In genomic region chr22:23786261-23786710, GRCh38 we compare ENCODE assay signal across 6 cellular contexts. TPM values are rescaled to one million over a fixed set of nuclear protein-coding genes. Genes with fewer than 3 reads are reported as not detected.
DNase-seq lines count a peak whose midpoint lies in the region; ATAC-seq and TF ChIP-seq lines count a peak whose summit lies in the region.

No MANE protein-coding gene starts in this region.

- peaks cover 7% of the 10 kb centered on the region; the same call in 1 of the 2 replicates for H3F3A ChIP-seq in PC-9 (ENCODE audit: insufficient read depth, low read depth)

- H4K20me1 ChIP-seq in PC-9 (ENCODE audit: insufficient read depth) (peaks cover 39% of the 10 kb centered on the region), fibroblast of lung (ENCODE audit: control insufficient read depth, extremely low read depth, insufficient read depth, low read length) (no peaks in the 10 kb centered on the region)

- peak overlapping the region; percentile 94 for H3K27ac Mint-ChIP-seq in stimulated activated naive CD8-positive, alpha-beta T cell treated with anti-CD3 and anti-CD28 coated beads, Interleukin-15, Interleukin-2, amounts not matched to agents 100 ng/mL and 50 ng/mL, for 24 hours

- no peaks in the 10 kb centered on the region for H3K9me3 Mint-ChIP-seq in stimulated activated naive CD8-positive, alpha-beta T cell treated with anti-CD3 and anti-CD28 coated beads, Interleukin-15, Interleukin-2, amounts not matched to agents 100 ng/mL and 50 ng/mL, for 24 hours

- BruUV-seq in PC-9 (replicated peaks; lab: Mats Ljungman, UMichigan), result TSS peak; percentile 76

- H3K36me3 ChIP-seq in PC-9 (ENCODE audit: low read depth) (no peaks in the 10 kb centered on the region), fibroblast of lung (ENCODE audit: control insufficient read depth, insufficient read depth, low read length) (no peaks in the 10 kb centered on the region)

- H3K9me3 ChIP-seq in PC-9 (ENCODE audit: insufficient read depth, low read depth) (no peaks in the 10 kb centered on the region), fibroblast of lung (ENCODE audit: control insufficient read depth, insufficient read depth, low read depth, low read length) (no peaks in the 10 kb centered on the region)

- H3K9me2 ChIP-seq in PC-9 (ENCODE audit: insufficient read depth), result no peaks in the 10 kb centered on the region

- H3K27me3 Mint-ChIP-seq in stimulated activated naive CD8-positive, alpha-beta T cell treated with anti-CD3 and anti-CD28 coated beads, Interleukin-15, Interleukin-2, amounts not matched to agents 100 ng/mL and 50 ng/mL, for 24 hours, result no peaks in the 10 kb centered on the region

- ATAC-seq in GM18511 (IDR thresholded peaks at IDR 0.05; ENCODE audit: unreplicated experiment), result no peak

- H3K4me3 ChIP-seq in PC-9 (peak overlapping the region; percentile 68; the same call in 1 of the 2 replicates), fibroblast of lung (replicated peaks in 1 of 4; ENCODE audit: control extremely low read depth in 1 of 4, insufficient read depth in 1 of 4, low read depth in 3 of 4, low read length in 4 of 4) (peak overlapping the region; percentile 5 to 94 (median 50))

- peak overlapping the region; percentile 32 for H3K9ac ChIP-seq in fibroblast of lung (ENCODE audit: insufficient read depth, low read length)

- H3K4me1 ChIP-seq in PC-9 (replicated peaks; ENCODE audit: insufficient read depth) (peaks cover 33% of the 10 kb centered on the region), fibroblast of lung (ENCODE audit: control insufficient read depth, extremely low read depth, insufficient read depth, low read length) (peaks cover 11% of the 10 kb centered on the region)

- H3K27ac ChIP-seq in PC-9 (peak overlapping the region; percentile 88; the same call in 1 of the 2 replicates), fibroblast of lung (ENCODE audit: insufficient read depth, low read length) (peak overlapping the region; percentile 95)

- POLR2A ChIA-PET in PC-9 (lab: Charles Lee; ENCODE audit: unreplicated experiment), result no interaction called here

- CTCF ChIA-PET in PC-9 (lab: Charles Lee), result no interaction called here

- H3K4me2 ChIP-seq in PC-9 (peak overlapping the region; percentile 89), fibroblast of lung (ENCODE audit: extremely low read depth, insufficient read depth, low read length) (peak overlapping the region; percentile 90)

- DNase-seq in PC-9 (no peak), fibroblast of lung (ENCODE audit: low read depth in 2 of 2) (no peak), NCI-H226 (no peak), DMS79 treated with DMSO at 0.1 percent for 48 hours (lab: John Stamatoyannopoulos, UW) (no peak)

- intact Hi-C loops in PC-9 (cut with micrococcal nuclease; ENCODE audit: unreplicated experiment), result no loop called here

- H3K4me3 Mint-ChIP-seq in stimulated activated naive CD8-positive, alpha-beta T cell treated with anti-CD3 and anti-CD28 coated beads, Interleukin-15, Interleukin-2, amounts not matched to agents 100 ng/mL and 50 ng/mL, for 24 hours, result peak overlapping the region; percentile 92

- H2AFZ ChIP-seq in PC-9 (peak overlapping the region; percentile 75), fibroblast of lung (ENCODE audit: low read length) (peak overlapping the region; percentile 2)

- H3K27me3 ChIP-seq in PC-9 (ENCODE audit: insufficient read depth, low read depth), result no peaks in the 10 kb centered on the region
- H3K27me3 ChIP-seq in fibroblast of lung (ENCODE audit: control insufficient read depth, insufficient read depth, low read length), result no peaks in the 10 kb centered on the region

- peaks cover 39% of the 10 kb centered on the region for H3K79me2 ChIP-seq in PC-9 (ENCODE audit: low read depth)
- H3K79me2 ChIP-seq in fibroblast of lung (ENCODE audit: control insufficient read depth, insufficient read depth, low read length), result peaks cover 36% of the 10 kb centered on the region

- H3K4me1 Mint-ChIP-seq in stimulated activated naive CD8-positive, alpha-beta T cell treated with anti-CD3 and anti-CD28 coated beads, Interleukin-15, Interleukin-2, amounts not matched to agents 100 ng/mL and 50 ng/mL, for 24 hours (ENCODE audit: low read depth), result peaks cover 38% of the 10 kb centered on the region

- TF ChIP-seq CTCF in PC-9 (conservative IDR thresholded peaks at IDR 0.05) (no peak), fibroblast of lung (conservative IDR thresholded peaks at IDR 0.05 in 1 of 2, IDR thresholded peaks at IDR 0.05 in 1 of 2; ENCODE audit: low read depth in 1 of 2, low read length in 2 of 2) (no peak)

- H3K36me3 Mint-ChIP-seq in stimulated activated naive CD8-positive, alpha-beta T cell treated with anti-CD3 and anti-CD28 coated beads, Interleukin-15, Interleukin-2, amounts not matched to agents 100 ng/mL and 50 ng/mL, for 24 hours (ENCODE audit: low read depth), result peaks cover 8% of the 10 kb centered on the region

RNA-seq across cellular contexts. Expression of gene SMARCB1, which starts 0.5 kb away (rescaled TPM):
- 61.7 and 80.2 TPM in 2 replicates for total RNA-seq in PC-9 (2021)
- total RNA-seq in fibroblast of lung, result 19.0 and 20.5 TPM in 2 replicates
- polyA plus RNA-seq in fibroblast of lung, result 86.4 and 126 TPM in 2 replicates
- polyA plus RNA-seq in fibroblast of lung (2012), result 96.7 and 134 TPM in 2 replicates
- 81.8 and 112 TPM in 2 replicates for polyA minus RNA-seq in fibroblast of lung (ENCODE audit: low replicate concordance)

RNA-seq across cellular contexts. Expression of gene MMP11, which starts 13.6 kb away (rescaled TPM):
- total RNA-seq in PC-9 (2021) (2.4 and 3.6 TPM in 2 replicates), fibroblast of lung (8.8 and 11.3 TPM in 2 replicates)
- 4.5 and 8.3 TPM in 2 replicates for polyA plus RNA-seq in fibroblast of lung
- polyA plus RNA-seq in fibroblast of lung (2012), result 3.5 and 8.0 TPM in 2 replicates
- 13.4 and 25.6 TPM in 2 replicates for polyA minus RNA-seq in fibroblast of lung (ENCODE audit: low replicate concordance)

RNA-seq across cellular contexts. Expression of gene CHCHD10, which starts 18.5 kb away (rescaled TPM):
- total RNA-seq in PC-9 (2021) (37.0 and 43.5 TPM in 2 replicates), fibroblast of lung (3.6 and 5.4 TPM in 2 replicates)
- 7.5 and 11.4 TPM in 2 replicates for polyA plus RNA-seq in fibroblast of lung
- polyA plus RNA-seq in fibroblast of lung (2012), result 63.1 and 73.8 TPM in 2 replicates
- 161 and 265 TPM in 2 replicates for polyA minus RNA-seq in fibroblast of lung (ENCODE audit: low replicate concordance)

RNA-seq across cellular contexts. Expression of gene C22orf15, which starts 23.5 kb away (rescaled TPM):
- total RNA-seq in PC-9 (2021) (not detected in 2 replicates), fibroblast of lung (2.5 and 3.9 TPM in 2 replicates)
- 0.71 and 1.4 TPM in 2 replicates for polyA plus RNA-seq in fibroblast of lung
- 1.4 and 1.7 TPM in 2 replicates for polyA plus RNA-seq in fibroblast of lung (2012)
- 0.93 and 0.94 TPM in 2 replicates for polyA minus RNA-seq in fibroblast of lung (ENCODE audit: low replicate concordance)

RNA-seq across cellular contexts. Expression of gene VPREB3, which starts 32.1 kb away (rescaled TPM):
- total RNA-seq in PC-9 (2021), result 0.90 and 1.1 TPM in 2 replicates
- total RNA-seq in fibroblast of lung, result not detected in 2 replicates
- not detected in 2 replicates for polyA plus RNA-seq in fibroblast of lung
- polyA plus RNA-seq in fibroblast of lung (2012), result not detected in 2 replicates
- 1.2 TPM in 1 of 2 replicates, not detected in the other for polyA minus RNA-seq in fibroblast of lung (ENCODE audit: low replicate concordance)
